Comparison of ENCODE assay signal across 1 cellular context in the genomic region with DNA sequence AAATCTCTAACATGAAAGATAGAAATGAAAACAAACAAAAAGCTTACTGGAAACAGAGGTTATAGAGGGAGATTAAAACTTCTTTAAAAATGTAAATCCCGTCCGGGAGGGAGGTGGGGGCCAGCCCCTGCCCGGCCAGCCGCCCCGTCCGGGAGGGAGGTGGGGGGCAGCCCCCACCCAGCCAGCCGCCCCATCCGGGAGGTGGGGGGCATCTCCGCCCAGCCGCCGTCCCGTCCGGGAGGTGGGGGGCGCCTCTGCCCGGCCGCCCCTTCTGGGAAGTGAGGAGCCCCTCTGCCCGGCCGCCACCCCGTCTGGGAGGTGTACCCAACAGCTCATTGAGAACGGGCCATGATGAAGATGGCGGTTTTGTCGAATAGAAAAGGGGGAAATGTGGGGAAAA. TPM values are rescaled to one million over a fixed set of nuclear protein-coding genes. Genes with fewer than 3 reads are reported as not detected.
"Had no signal": no experiment of that assay in that cellular context is flagged by ENCODE, and none has a peak within 500 bp of the region (broad histone marks: within the 10 kb centered on the region; RNA-seq: fewer than 3 reads in every experiment).

No MANE protein-coding gene starts in this region.

RNA-seq across cellular contexts. Expression of gene FGF12, which starts 16.2 kb away (rescaled TPM):
- polyA plus RNA-seq: fibroblast of lung had no signal
